2 cellular contexts compared by ENCODE assay signal in the genomic region with DNA sequence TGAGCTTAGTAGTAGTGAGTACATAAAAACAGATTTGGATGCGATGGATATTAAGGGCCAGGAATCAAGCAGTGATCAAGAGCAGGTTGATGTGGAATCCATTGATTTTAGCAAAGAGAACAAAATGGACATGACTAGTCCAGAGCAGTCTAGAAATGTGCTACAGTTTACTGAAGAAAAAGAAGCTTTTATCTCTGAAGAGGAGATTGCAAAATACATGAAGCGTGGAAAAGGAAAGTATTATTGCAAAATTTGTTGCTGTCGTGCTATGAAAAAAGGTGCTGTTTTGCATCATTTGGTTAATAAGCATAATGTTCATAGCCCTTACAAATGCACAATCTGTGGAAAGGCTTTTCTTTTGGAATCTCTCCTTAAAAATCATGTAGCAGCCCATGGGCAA.
A peak's percentile ranks its signal among the peaks of the same experiment; 100 is the strongest.
TF ChIP-seq lines count a peak whose summit lies in the region.

No MANE protein-coding gene starts in this region.

TF ChIP-seq in HepG2, 621 proteins besides CTCF, POLR2A, EP300 and RAD21:
- no peak for TF ChIP-seq PRDM4 (CRISPR knock-in tag; IDR thresholded peaks at IDR 0.05; ENCODE audit: borderline replicate concordance)
- no peak for TF ChIP-seq KDM3A (CRISPR knock-in tag; IDR thresholded peaks at IDR 0.05; ENCODE audit: low read depth)
- 0 out of 2 replicates have a peak, but pooled peaks have one; percentile 15 for TF ChIP-seq RBFOX2 (IDR thresholded peaks at IDR 0.05; ENCODE audit: low read depth, low read length)

TF ChIP-seq in K562, 482 proteins besides CTCF, POLR2A, EP300 and RAD21:
- TF ChIP-seq CEBPB (tag; IDR thresholded peaks at IDR 0.05) (peak; percentile 54), ZNF431 (CRISPR knock-in tag; IDR thresholded peaks at IDR 0.05) (no peak)
